8 cellular contexts compared by ENCODE assay signal in genomic region chr9:96219615-96220257, GRCh38.
DNase-seq lines count a peak whose midpoint lies in the region; ATAC-seq and TF ChIP-seq lines count a peak whose summit lies in the region.

No MANE protein-coding gene starts in this region.

- TF ChIP-seq CTCF in PC-9 (conservative IDR thresholded peaks at IDR 0.05), result peak; percentile 60
- TF ChIP-seq CTCF in breast epithelium (IDR thresholded peaks at IDR 0.05), result peak in 2 of 3 donors; percentile 47 to 59

- CTCF ChIA-PET in PC-9 (lab: Charles Lee), result interaction anchor here (0.6 to 0.9 kb wide), 6 partner anchors 9 to 1554 kb away, joined by 3 to 11 read pairs (median 4); no protein-coding TSS in a partner anchor

- ATAC-seq in stimulated activated naive CD8-positive, alpha-beta T cell treated with anti-CD3 and anti-CD28 coated beads, Interleukin-15, Interleukin-2, amounts not matched to agents 100 U/mL and 50 U/mL, for 24 hours, result no peak
- no peak for ATAC-seq in stimulated activated memory B cell treated with anti-CD40 and anti-IgM and Interleukin-4, amounts not matched to agents 10 μg/mL and 1 μg/mL and 100 μg/mL, for 72 hours
- ATAC-seq in GM21723 (IDR thresholded peaks at IDR 0.05; ENCODE audit: unreplicated experiment), result no peak

- no peak overlapping the region for H3K27ac ChIP-seq in PC-9
- peak overlapping the region in 1 of 2 donors; percentile 72 for H3K27ac ChIP-seq in breast epithelium

- H3K4me1 Mint-ChIP-seq in stimulated activated memory B cell treated with anti-CD40 and anti-IgM and Interleukin-4, amounts not matched to agents 10 μg/mL and 1 μg/mL and 100 μg/mL, for 72 hours, result peaks cover 10% of the 10 kb centered on the region

- H3K4me1 ChIP-seq in PC-9 (replicated peaks; ENCODE audit: insufficient read depth) (no peaks in the 10 kb centered on the region), breast epithelium (no peaks in the 10 kb centered on the region)

- DNase-seq in DMS53 (lab: John Stamatoyannopoulos, UW) (peak; percentile 71), PC-9 (peak in 1 of 2 experiments; percentile 52), breast epithelium (ENCODE audit: low spot score in 2 of 2) (no peak), left kidney (ENCODE audit: low read depth, low spot score) (peak; percentile 69), NCI-H748 treated with DMSO at 0.1 percent for 48 hours (lab: John Stamatoyannopoulos, UW) (no peak)
- peak; percentile 59 for DNase-seq in stimulated activated naive CD8-positive, alpha-beta T cell treated with anti-CD3 and anti-CD28 coated beads, Interleukin-15, Interleukin-2, amounts not matched to agents 100 U/mL and 50 U/mL, for 24 hours

- no peaks in the 10 kb centered on the region for H3K79me2 ChIP-seq in PC-9 (ENCODE audit: low read depth)

- H3K36me3 Mint-ChIP-seq in stimulated activated memory B cell treated with anti-CD40 and anti-IgM and Interleukin-4, amounts not matched to agents 10 μg/mL and 1 μg/mL and 100 μg/mL, for 72 hours, result no peaks in the 10 kb centered on the region

- no peaks in the 10 kb centered on the region for H4K20me1 ChIP-seq in PC-9 (ENCODE audit: insufficient read depth)

- H3K27me3 ChIP-seq in PC-9 (ENCODE audit: insufficient read depth, low read depth) (peaks cover 8% of the 10 kb centered on the region), breast epithelium (peaks cover 0 to 58% of the 10 kb centered on the region in 2 donors)

- peaks cover 5% of the 10 kb centered on the region for H3K9me3 Mint-ChIP-seq in stimulated activated memory B cell treated with anti-CD40 and anti-IgM and Interleukin-4, amounts not matched to agents 10 μg/mL and 1 μg/mL and 100 μg/mL, for 72 hours

- H3K27me3 Mint-ChIP-seq in stimulated activated memory B cell treated with anti-CD40 and anti-IgM and Interleukin-4, amounts not matched to agents 10 μg/mL and 1 μg/mL and 100 μg/mL, for 72 hours, result peaks cover 80% of the 10 kb centered on the region

- H2AFZ ChIP-seq in PC-9, result no peak overlapping the region

- intact Hi-C loops in PC-9 (cut with micrococcal nuclease; ENCODE audit: unreplicated experiment), result loop anchor here (1.0 to 10.0 kb wide), 8 partner anchors 98 to 1667 kb away; no protein-coding TSS in a partner anchor
- intact Hi-C loops in breast epithelium (cut with DNase I; ENCODE audit: low total_unique reads), result no loop called here

- H3K9me3 ChIP-seq in PC-9 (ENCODE audit: insufficient read depth, low read depth) (peaks cover 13% of the 10 kb centered on the region), breast epithelium (peaks cover 0 to 9% of the 10 kb centered on the region in 2 donors)

- H3K4me3 Mint-ChIP-seq in stimulated activated memory B cell treated with anti-CD40 and anti-IgM and Interleukin-4, amounts not matched to agents 10 μg/mL and 1 μg/mL and 100 μg/mL, for 72 hours, result no peak overlapping the region

- no TSS peak for BruUV-seq in PC-9 (replicated peaks; lab: Mats Ljungman, UMichigan)

- H3K4me2 ChIP-seq in PC-9, result no peak overlapping the region

- H3F3A ChIP-seq in PC-9 (ENCODE audit: insufficient read depth, low read depth), result no peaks in the 10 kb centered on the region

- no peak for TF ChIP-seq POLR2A in breast epithelium (IDR thresholded peaks at IDR 0.05)

- H3K9me2 ChIP-seq in PC-9 (ENCODE audit: insufficient read depth), result no peaks in the 10 kb centered on the region

- H3K36me3 ChIP-seq in PC-9 (ENCODE audit: low read depth), result no peaks in the 10 kb centered on the region
- no peaks in the 10 kb centered on the region for H3K36me3 ChIP-seq in breast epithelium

- no peak overlapping the region for H3K4me3 ChIP-seq in PC-9
- H3K4me3 ChIP-seq in breast epithelium, result peak overlapping the region in 2 of 3 donors; percentile 36 to 62

- H3K27ac Mint-ChIP-seq in stimulated activated memory B cell treated with anti-CD40 and anti-IgM and Interleukin-4, amounts not matched to agents 10 μg/mL and 1 μg/mL and 100 μg/mL, for 72 hours, result no peak overlapping the region

- POLR2A ChIA-PET in PC-9 (lab: Charles Lee; ENCODE audit: unreplicated experiment), result interaction anchor here (0.5 to 0.6 kb wide), 2 partner anchors 711 to 1110 kb away, joined by 8 to 9 read pairs; no protein-coding TSS in a partner anchor

Comparison
In these comparisons a context has a peak if more than half of its experiments do, and no peak if none do; other contexts are left out.
1. DNase-seq: peak in DMS53 (single experiment), left kidney (single experiment) and stimulated activated naive CD8-positive, alpha-beta T cell treated with anti-CD3 and anti-CD28 coated beads, Interleukin-15, Interleukin-2, amounts not matched to agents 100 U/mL and 50 U/mL, for 24 hours (single experiment); none in breast epithelium (0 of 2) and NCI-H748 treated with DMSO at 0.1 percent for 48 hours (single experiment).